In genomic region chr21:26717146-26717739, GRCh38 we compare ENCODE assay signal across 8 cellular contexts.
A peak's percentile ranks its signal among the peaks of the same experiment; 100 is the strongest.
DNase-seq lines count a peak whose midpoint lies in the region; ATAC-seq and TF ChIP-seq lines count a peak whose summit lies in the region.

No MANE protein-coding gene starts in this region.

- no peak overlapping the region for H2AFZ ChIP-seq in DND-41 (ENCODE audit: low read depth, low read length)

- H3K36me3 ChIP-seq in DND-41 (ENCODE audit: insufficient read depth, low read length): no peaks in the 10 kb centered on the region
- H3K36me3 ChIP-seq in naive thymus-derived CD4-positive, alpha-beta T cell (ENCODE audit: control insufficient read depth in 2 of 3, insufficient read depth in 3 of 3, low read length in 3 of 3): no peaks in the 10 kb centered on the region

- H3K4me3 ChIP-seq in DND-41 (ENCODE audit: low read depth in 1 of 2, low read length in 2 of 2): no peak overlapping the region
- no peak overlapping the region for H3K4me3 ChIP-seq in naive thymus-derived CD4-positive, alpha-beta T cell (ENCODE audit: low read length)

- H3K4me1 ChIP-seq in DND-41 (ENCODE audit: insufficient read depth, low read length): peaks cover 13% of the 10 kb centered on the region; the same call in 1 of the 2 replicates
- no peaks in the 10 kb centered on the region for H3K4me1 ChIP-seq in naive thymus-derived CD4-positive, alpha-beta T cell (ENCODE audit: control insufficient read depth in 2 of 2, insufficient read depth in 2 of 2, low read length in 2 of 2)

- no peaks in the 10 kb centered on the region for H3K9me3 Mint-ChIP-seq in brain
- no peaks in the 10 kb centered on the region for H3K9me3 Mint-ChIP-seq in naive thymus-derived CD4-positive, alpha-beta T cell

- no peaks in the 10 kb centered on the region for H3K36me3 Mint-ChIP-seq in brain
- H3K36me3 Mint-ChIP-seq in naive thymus-derived CD4-positive, alpha-beta T cell: no peaks in the 10 kb centered on the region

- H3K4me3 Mint-ChIP-seq in brain: peak overlapping the region in 1 of 5 experiments; percentile 13
- no peak overlapping the region for H3K4me3 Mint-ChIP-seq in naive thymus-derived CD4-positive, alpha-beta T cell

- CTCF ChIA-PET in naive thymus-derived CD4-positive, alpha-beta T cell (lab: Charles Lee): interaction anchor here (0.6 to 1.8 kb wide), 6 partner anchors 13 to 1109 kb away, joined by 3 to 8 read pairs (median 4); partner anchors contain the start of gene MRPL39

- H3K4me2 ChIP-seq in DND-41 (ENCODE audit: insufficient read depth, low read length): no peak overlapping the region

- H4K20me1 ChIP-seq in DND-41 (ENCODE audit: insufficient read depth, low read length): no peaks in the 10 kb centered on the region

- intact Hi-C loops in naive thymus-derived CD4-positive, alpha-beta T cell (cut with micrococcal nuclease): loop anchor here (1.0 to 5.0 kb wide), 4 partner anchors 550 to 927 kb away; no protein-coding TSS in a partner anchor

- peaks cover 17% of the 10 kb centered on the region for H3K4me1 Mint-ChIP-seq in brain
- no peaks in the 10 kb centered on the region for H3K4me1 Mint-ChIP-seq in naive thymus-derived CD4-positive, alpha-beta T cell

- POLR2A ChIA-PET in naive thymus-derived CD4-positive, alpha-beta T cell (lab: Charles Lee): no interaction called here

- no peaks in the 10 kb centered on the region for H3K27me3 ChIP-seq in DND-41 (ENCODE audit: insufficient read depth, low read length, poor library complexity)
- no peaks in the 10 kb centered on the region for H3K27me3 ChIP-seq in naive thymus-derived CD4-positive, alpha-beta T cell (ENCODE audit: control insufficient read depth in 2 of 2, insufficient read depth in 2 of 2, low read length in 2 of 2)

- DNase-seq in DND-41 (no peak), NAMALWA (ENCODE audit: low spot score) (peak; percentile 38), GM19240 (ENCODE audit: insufficient read length, low spot score) (no peak)
- peak in 5 of 9 donors; percentile 15 to 27 (median 18) for DNase-seq in naive thymus-derived CD4-positive, alpha-beta T cell
- DNase-seq in activated T-cell treated with anti-CD3 and anti-CD28 coated beads, Interleukin-2, amount 50 U/mL, for 48 hours: no peak

- no peaks in the 10 kb centered on the region for H3K79me2 ChIP-seq in DND-41 (ENCODE audit: insufficient read depth, low read length)

- no peaks in the 10 kb centered on the region for H3K9me3 ChIP-seq in DND-41 (ENCODE audit: insufficient read depth, low read length, severe bottlenecking)
- no peaks in the 10 kb centered on the region for H3K9me3 ChIP-seq in naive thymus-derived CD4-positive, alpha-beta T cell (ENCODE audit: control insufficient read depth in 2 of 3, low read length in 3 of 3)

- peak; percentile 47; the same call in 1 of the 3 replicates for ATAC-seq in DND-41 (ENCODE audit: insufficient read depth, low read depth)
- no peak for ATAC-seq in naive thymus-derived CD4-positive, alpha-beta T cell
- no peak for ATAC-seq in GM21367 (IDR thresholded peaks at IDR 0.05; ENCODE audit: unreplicated experiment)
- no peak for ATAC-seq in GM18519 (IDR thresholded peaks at IDR 0.05; ENCODE audit: low FRiP score, unreplicated experiment)

- TF ChIP-seq CTCF in DND-41 (IDR thresholded peaks at IDR 0.05; ENCODE audit: borderline replicate concordance, extremely low read depth, low read length, poor library complexity, severe bottlenecking): peak; percentile 60
- peak; percentile 81 to 82 for TF ChIP-seq CTCF in brain (conservative IDR thresholded peaks at IDR 0.05)

- H3K27ac Mint-ChIP-seq in brain: no peak overlapping the region
- H3K27ac Mint-ChIP-seq in naive thymus-derived CD4-positive, alpha-beta T cell: no peak overlapping the region

- H3K27ac ChIP-seq in DND-41 (ENCODE audit: low read length): no peak overlapping the region
- H3K27ac ChIP-seq in naive thymus-derived CD4-positive, alpha-beta T cell (ENCODE audit: low read depth, low read length): no peak overlapping the region

- no peak overlapping the region for H3K9ac ChIP-seq in DND-41 (ENCODE audit: low read depth, low read length)

- H3K27me3 Mint-ChIP-seq in brain: no peaks in the 10 kb centered on the region
- H3K27me3 Mint-ChIP-seq in naive thymus-derived CD4-positive, alpha-beta T cell: peaks cover 2 to 6% (median 6%) of the 10 kb centered on the region in 5 donors

Comparison
In these comparisons a context has a peak if more than half of its experiments do, and no peak if none do; other contexts are left out.
1. DNase-seq: peak in NAMALWA (single experiment) and naive thymus-derived CD4-positive, alpha-beta T cell (5 of 9); none in DND-41 (single experiment), activated T-cell treated with anti-CD3 and anti-CD28 coated beads, Interleukin-2, amount 50 U/mL, for 48 hours (0 of 2) and GM19240 (single experiment).